15 cellular contexts compared by ENCODE assay signal in the genomic region with DNA sequence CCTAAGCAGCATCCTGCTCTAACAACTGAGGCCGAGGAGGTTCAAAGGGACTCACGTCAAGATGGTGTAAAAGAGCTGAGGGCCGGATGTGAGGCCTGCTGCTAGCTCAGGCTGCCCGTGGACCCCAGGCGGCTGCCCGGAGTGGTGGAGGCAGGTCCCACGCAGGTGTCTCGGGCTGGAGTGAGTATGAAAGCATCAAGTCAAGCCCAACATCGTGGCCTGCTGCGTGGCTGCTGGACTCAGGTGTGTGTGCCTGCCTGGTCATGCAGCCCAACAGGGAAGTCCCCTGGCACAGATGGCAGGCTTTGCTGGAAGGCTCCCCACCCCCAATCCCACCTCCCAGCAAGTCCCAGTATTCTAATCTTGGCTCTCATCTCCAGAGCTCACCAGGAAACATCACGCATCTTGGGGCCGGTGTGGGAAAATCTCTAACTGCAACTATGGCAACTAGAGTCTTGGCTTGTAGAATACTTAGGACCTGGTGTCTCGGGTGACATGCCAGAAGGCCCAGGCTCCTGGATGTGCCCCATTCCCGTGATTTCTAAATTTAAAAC.
"Had no signal": no experiment of that assay in that cellular context is flagged by ENCODE, and none has a peak within 500 bp of the region (broad histone marks: within the 10 kb centered on the region; RNA-seq: fewer than 3 reads in every experiment).

No MANE protein-coding gene starts in this region.

- H3K27me3 Mint-ChIP-seq: activated naive CD4-positive, alpha-beta T cell treated with anti-CD3 and anti-CD28 coated beads, Interleukin-2, amount 50 U/mL, for 24 hours; effector memory CD8-positive, alpha-beta T cell; natural killer cell treated with Interleukin-12 subunit alpha and Interleukin-12 subunit beta and Interleukin-15 and Interleukin-18, amount 100 ng/mL, for 72 hours had no signal

- H3K27ac Mint-ChIP-seq: activated naive CD4-positive, alpha-beta T cell treated with anti-CD3 and anti-CD28 coated beads, Interleukin-2, amount 50 U/mL, for 24 hours; activated T-cell treated with anti-CD3 and anti-CD28 coated beads, Interleukin-2, amount 50 U/mL, for 72 hours; mesothelial cell of epicardium had no signal

- H3K27ac ChIP-seq: prostate gland, right atrium auricular region, stomach had no signal

- ATAC-seq: activated T-cell treated with anti-CD3 and anti-CD28 coated beads, Interleukin-2, amount 50 U/mL, for 72 hours; effector memory CD8-positive, alpha-beta T cell; natural killer cell treated with Interleukin-12 subunit alpha and Interleukin-12 subunit beta and Interleukin-15 and Interleukin-18, amount 100 ng/mL, for 72 hours had no signal

- H3K36me3 ChIP-seq: prostate gland, right atrium auricular region had no signal

- DNase-seq: activated CD4-positive, alpha-beta T cell treated with anti-CD3 and anti-CD28 coated beads, Interleukin-2, amount 50 U/mL, for 4 hours; activated gamma-delta T cell; activated T-cell treated with anti-CD3 and anti-CD28 coated beads, Interleukin-2, amount 50 U/mL, for 72 hours; effector memory CD8-positive, alpha-beta T cell; nucleus accumbens; stimulated activated CD4-positive, alpha-beta T cell treated with anti-CD3 and anti-CD28 coated beads, Interleukin-15, amount 100 ng/mL, for 24 hours; stimulated activated CD4-positive, alpha-beta T cell treated with anti-CD3 and anti-CD28 coated beads, Interleukin-2, amount 100 ng/mL, for 48 hours; stomach; trophoblast cell had no signal

- H3K4me3 Mint-ChIP-seq: activated naive CD4-positive, alpha-beta T cell treated with anti-CD3 and anti-CD28 coated beads, Interleukin-2, amount 50 U/mL, for 24 hours; activated T-cell treated with anti-CD3 and anti-CD28 coated beads, Interleukin-2, amount 50 U/mL, for 72 hours; effector memory CD8-positive, alpha-beta T cell; mesothelial cell of epicardium; natural killer cell treated with Interleukin-12 subunit alpha and Interleukin-12 subunit beta and Interleukin-15 and Interleukin-18, amount 100 ng/mL, for 72 hours had no signal

- H3K4me1 ChIP-seq: prostate gland had no signal

- H3K27me3 ChIP-seq: right atrium auricular region, stomach had no signal

- H3K36me3 Mint-ChIP-seq: activated naive CD4-positive, alpha-beta T cell treated with anti-CD3 and anti-CD28 coated beads, Interleukin-2, amount 50 U/mL, for 24 hours; mesothelial cell of epicardium; natural killer cell treated with Interleukin-12 subunit alpha and Interleukin-12 subunit beta and Interleukin-15 and Interleukin-18, amount 100 ng/mL, for 72 hours had no signal

- H3K9me3 ChIP-seq: prostate gland, right atrium auricular region, stomach had no signal

- H3K4me1 Mint-ChIP-seq: mesothelial cell of epicardium had no signal

- H3K9me3 Mint-ChIP-seq: activated naive CD4-positive, alpha-beta T cell treated with anti-CD3 and anti-CD28 coated beads, Interleukin-2, amount 50 U/mL, for 24 hours; activated T-cell treated with anti-CD3 and anti-CD28 coated beads, Interleukin-2, amount 50 U/mL, for 72 hours; effector memory CD8-positive, alpha-beta T cell; mesothelial cell of epicardium; natural killer cell treated with Interleukin-12 subunit alpha and Interleukin-12 subunit beta and Interleukin-15 and Interleukin-18, amount 100 ng/mL, for 72 hours had no signal

- H3K4me3 ChIP-seq: lung, prostate gland, right atrium auricular region, stomach had no signal
